1 cellular context compared by ENCODE assay signal in the genomic region with DNA sequence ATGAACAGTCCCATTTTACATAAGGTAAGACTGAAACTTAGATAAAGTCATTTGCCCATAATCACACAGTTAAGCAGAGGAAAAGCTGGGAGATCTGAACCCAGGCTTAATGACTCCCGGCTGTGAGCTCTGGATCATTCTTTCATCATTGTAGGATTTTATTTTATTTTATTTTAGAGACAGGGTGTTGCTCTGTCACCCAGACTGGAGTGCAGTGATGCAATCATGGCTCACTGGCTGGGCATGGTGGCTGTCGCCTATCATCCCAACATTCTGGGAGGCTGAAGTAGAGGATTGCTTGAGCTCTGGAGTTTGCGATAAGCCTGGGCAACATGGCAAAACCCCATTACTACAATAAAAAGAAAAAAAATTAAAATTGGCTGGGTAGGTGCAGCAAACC.
A peak's percentile ranks its signal among the peaks of the same experiment; 100 is the strongest.
TF ChIP-seq lines count a peak whose summit lies in the region.

No MANE protein-coding gene starts in this region.

TF ChIP-seq in HepG2, 621 proteins besides CTCF, POLR2A, EP300 and RAD21:
- TF ChIP-seq MED8 (CRISPR knock-in tag; IDR thresholded peaks at IDR 0.05; ENCODE audit: insufficient replicate concordance), result no peak
- peak; percentile 63 for TF ChIP-seq CEBPB (IDR thresholded peaks at IDR 0.05; ENCODE audit: borderline replicate concordance, low read depth, low read length)
